ENCODE assay signal across 8 cellular contexts in the genomic region with DNA sequence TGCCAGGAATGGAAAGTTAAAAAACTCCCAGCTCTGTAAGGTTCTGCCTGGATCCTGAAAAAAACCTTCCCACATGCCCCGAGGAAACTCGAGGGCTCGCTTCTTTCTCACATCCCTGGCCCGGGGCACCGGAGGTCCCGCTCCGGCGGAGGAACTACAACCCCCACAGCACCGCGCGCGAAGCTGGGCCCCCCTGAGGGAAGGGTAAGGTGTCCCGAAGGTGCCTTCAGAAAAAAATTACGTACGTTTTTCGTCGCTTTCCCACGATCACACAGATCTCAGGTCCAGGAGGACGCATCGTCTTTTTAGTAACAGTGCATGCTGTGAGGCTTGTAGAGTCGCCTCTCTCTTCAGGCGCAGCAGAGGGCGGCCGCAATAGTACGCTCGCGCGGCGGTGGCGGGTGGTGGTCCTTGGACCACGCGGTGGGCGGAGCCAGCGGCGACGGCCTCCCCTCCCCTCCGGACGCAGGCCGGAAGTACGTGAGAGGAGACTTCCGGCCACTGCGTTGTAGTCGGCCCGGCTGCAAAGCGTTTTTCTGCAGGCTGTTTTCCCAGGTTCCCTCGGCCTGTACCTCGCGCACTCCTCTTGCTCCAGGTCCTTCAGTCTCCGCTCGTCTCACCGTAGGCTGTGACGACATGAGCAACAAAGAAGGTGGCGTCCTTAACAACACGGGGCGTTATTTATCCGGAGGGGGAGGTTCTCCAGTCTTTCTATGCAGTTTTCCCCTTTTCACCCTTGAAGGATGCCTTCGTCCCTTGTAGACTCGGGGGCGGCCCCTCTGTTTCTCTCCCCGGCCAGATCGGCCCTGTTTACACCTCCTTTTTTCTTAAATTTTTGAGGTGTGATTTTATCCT. TPM values are rescaled to one million over a fixed set of nuclear protein-coding genes. Genes with fewer than 3 reads are reported as not detected.
DNase-seq lines count a peak whose midpoint lies in the region; ATAC-seq lines count a peak whose summit lies in the region.

A gene with protein sequence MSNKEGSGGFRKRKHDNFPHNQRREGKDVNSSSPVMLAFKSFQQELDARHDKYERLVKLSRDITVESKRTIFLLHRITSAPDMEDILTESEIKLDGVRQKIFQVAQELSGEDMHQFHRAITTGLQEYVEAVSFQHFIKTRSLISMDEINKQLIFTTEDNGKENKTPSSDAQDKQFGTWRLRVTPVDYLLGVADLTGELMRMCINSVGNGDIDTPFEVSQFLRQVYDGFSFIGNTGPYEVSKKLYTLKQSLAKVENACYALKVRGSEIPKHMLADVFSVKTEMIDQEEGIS (plus strand): TSS at position 495 of the 855 bp plus-strand sequence. CDS start 142 bp downstream, at position 637.

- no peaks in the 10 kb centered on the region for H3K9me3 Mint-ChIP-seq in activated naive CD4-positive, alpha-beta T cell treated with anti-CD3 and anti-CD28 coated beads, Interleukin-2, amount 50 U/mL, for 72 hours

- H3K27ac Mint-ChIP-seq in activated naive CD4-positive, alpha-beta T cell treated with anti-CD3 and anti-CD28 coated beads, Interleukin-2, amount 50 U/mL, for 72 hours, result peak within 1 kb of the TSS; percentile 93 to 99

- peak; percentile 98 for ATAC-seq in HG02571 (IDR thresholded peaks at IDR 0.05; ENCODE audit: unreplicated experiment)
- ATAC-seq in activated naive CD4-positive, alpha-beta T cell treated with anti-CD3 and anti-CD28 coated beads, Interleukin-2, amount 50 U/mL, for 72 hours, result peak; percentile 95 to 96

- peak within 1 kb of the TSS; percentile 93 for H3K27ac ChIP-seq in temporal lobe (ENCODE audit: low read depth, low read length)

- H3K36me3 Mint-ChIP-seq in activated naive CD4-positive, alpha-beta T cell treated with anti-CD3 and anti-CD28 coated beads, Interleukin-2, amount 50 U/mL, for 72 hours, result peaks cover 24 to 29% of the 10 kb centered on the region in 2 donors

- peak; percentile 82 for DNase-seq in GM04504 (ENCODE audit: low read depth)
- peak; percentile 91 for DNase-seq in NCI-H1048 (lab: John Stamatoyannopoulos, UW)
- DNase-seq in SKM-1 (lab: John Stamatoyannopoulos, UW; ENCODE audit: unreplicated experiment), result peak; percentile 96
- peak; percentile 83 to 93 for DNase-seq in activated naive CD4-positive, alpha-beta T cell treated with anti-CD3 and anti-CD28 coated beads, Interleukin-2, amount 50 U/mL, for 72 hours (ENCODE audit: low spot score in 2 of 2)
- peak; percentile 73 for DNase-seq in glomerular endothelial cell (ENCODE audit: extremely low read depth, low read depth, low spot score)
- peak; percentile 88 for DNase-seq in occipital lobe (lab: John Stamatoyannopoulos, UW)

RNA-seq across cellular contexts. Expression of the gene that starts here (rescaled TPM):
- total RNA-seq in activated naive CD4-positive, alpha-beta T cell treated with anti-CD3 and anti-CD28 coated beads, Interleukin-2, amount 50 U/mL, for 72 hours, result 10 to 100 TPM; 22.3 to 34.3 TPM
- total RNA-seq in glomerular endothelial cell (22.5 and 24.5 TPM in 2 replicates), occipital lobe (63.8 TPM), temporal lobe (32.5 TPM)

Comparison
In these comparisons a context has a peak if more than half of its experiments do, and no peak if none do; other contexts are left out.
1. Peak in every context shown above with its lines: DNase-seq, ATAC-seq and H3K27ac ChIP-seq.